Comparison of ENCODE assay signal across 29 cellular contexts in the genomic region with DNA sequence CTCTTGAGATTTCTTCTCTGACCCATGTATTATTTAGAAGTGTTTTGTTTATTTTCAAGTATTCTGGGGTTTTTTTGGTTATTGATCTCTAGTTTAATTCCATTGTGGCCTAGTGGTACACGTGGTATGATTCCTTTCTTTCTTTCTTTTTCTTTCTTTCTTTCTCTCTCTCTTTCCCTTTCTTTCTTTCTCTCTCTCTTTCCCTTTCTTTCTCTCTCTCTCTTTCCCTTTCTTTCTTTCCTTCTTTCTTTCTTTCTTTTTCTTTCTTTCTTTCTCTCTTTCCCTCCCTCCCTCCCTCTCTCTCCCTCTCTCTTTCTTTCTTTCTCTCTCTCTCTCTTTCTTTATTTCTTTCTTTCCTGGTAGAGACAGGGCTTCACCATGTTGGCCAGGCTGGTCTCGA.
"Had no signal": no experiment of that assay in that cellular context is flagged by ENCODE, and none has a peak within 500 bp of the region (broad histone marks: within the 10 kb centered on the region; RNA-seq: fewer than 3 reads in every experiment).

No MANE protein-coding gene starts in this region.

- H3K9me3 Mint-ChIP-seq: stimulated activated effector memory CD8-positive, alpha-beta T cell treated with anti-CD3 and anti-CD28 coated beads, Interleukin-12 subunit alpha, Interleukin-12 subunit beta, amount 100 ng/mL, for 72 hours had no signal

- ATAC-seq: stimulated activated effector memory CD8-positive, alpha-beta T cell treated with anti-CD3 and anti-CD28 coated beads, Interleukin-12 subunit alpha, Interleukin-12 subunit beta, amount 100 ng/mL, for 72 hours; stimulated activated memory B cell treated with anti-CD40 and anti-IgM and Interleukin-4, amounts not matched to agents 10 μg/mL and 1 μg/mL and 100 μg/mL, for 72 hours; stimulated activated naive B cell treated with anti-CD40 and anti-IgM and Interleukin-4, amounts not matched to agents 10 μg/mL and 1 μg/mL and 100 μg/mL, for 72 hours; stimulated activated naive CD8-positive, alpha-beta T cell treated with anti-CD3 and anti-CD28 coated beads, Interleukin-15, amount 100 ng/mL, for 72 hours; stimulated activated naive CD8-positive, alpha-beta T cell treated with anti-CD3 and anti-CD28 coated beads, Interleukin-15, Interleukin-2, amounts not matched to agents 100 U/mL and 50 U/mL, for 24 hours; upper lobe of right lung had no signal

- H3K27me3 ChIP-seq: stomach, suprapubic skin, testis, thyroid gland, tibial artery, tibial nerve, transverse colon, upper lobe of left lung, upper lobe of right lung, uterus, vagina had no signal

- H3K4me1 Mint-ChIP-seq: stimulated activated effector memory CD8-positive, alpha-beta T cell treated with anti-CD3 and anti-CD28 coated beads, Interleukin-12 subunit alpha, Interleukin-12 subunit beta, amount 100 ng/mL, for 72 hours; stimulated activated naive CD8-positive, alpha-beta T cell treated with anti-CD3 and anti-CD28 coated beads, Interleukin-15, amount 100 ng/mL, for 72 hours had no signal

- H3K27ac ChIP-seq: stomach, suprapubic skin, testis, thoracic aorta, thyroid gland, tibial artery, tibial nerve, transverse colon, upper lobe of left lung, upper lobe of right lung, uterus, vagina had no signal

- H3K27ac Mint-ChIP-seq: stimulated activated effector memory CD8-positive, alpha-beta T cell treated with anti-CD3 and anti-CD28 coated beads, Interleukin-12 subunit alpha, Interleukin-12 subunit beta, amount 100 ng/mL, for 72 hours; stimulated activated memory B cell treated with anti-CD40 and anti-IgM and Interleukin-4, amounts not matched to agents 10 μg/mL and 1 μg/mL and 100 μg/mL, for 72 hours; stimulated activated naive B cell treated with anti-CD40 and anti-IgM and Interleukin-4, amounts not matched to agents 10 μg/mL and 1 μg/mL and 100 μg/mL, for 72 hours; stimulated activated naive CD8-positive, alpha-beta T cell treated with anti-CD3 and anti-CD28 coated beads, Interleukin-15, amount 100 ng/mL, for 72 hours; stimulated activated naive CD8-positive, alpha-beta T cell treated with anti-CD3 and anti-CD28 coated beads, Interleukin-15, Interleukin-2, amounts not matched to agents 100 ng/mL and 50 ng/mL, for 24 hours; type B pancreatic cell had no signal

- H3K36me3 Mint-ChIP-seq: stimulated activated effector memory CD8-positive, alpha-beta T cell treated with anti-CD3 and anti-CD28 coated beads, Interleukin-12 subunit alpha, Interleukin-12 subunit beta, amount 100 ng/mL, for 72 hours; type B pancreatic cell had no signal

- H3K36me3 ChIP-seq: stomach, suprapubic skin, thoracic aorta, thyroid gland, tibial artery, tibial nerve, transverse colon, upper lobe of left lung, upper lobe of right lung, uterus, vagina had no signal

- H3K4me3 Mint-ChIP-seq: stimulated activated effector memory CD8-positive, alpha-beta T cell treated with anti-CD3 and anti-CD28 coated beads, Interleukin-12 subunit alpha, Interleukin-12 subunit beta, amount 100 ng/mL, for 72 hours; stimulated activated memory B cell treated with anti-CD40 and anti-IgM and Interleukin-4, amounts not matched to agents 10 μg/mL and 1 μg/mL and 100 μg/mL, for 72 hours; stimulated activated naive B cell treated with anti-CD40 and anti-IgM and Interleukin-4, amounts not matched to agents 10 μg/mL and 1 μg/mL and 100 μg/mL, for 72 hours; stimulated activated naive CD8-positive, alpha-beta T cell treated with anti-CD3 and anti-CD28 coated beads, Interleukin-15, amount 100 ng/mL, for 72 hours; stimulated activated naive CD8-positive, alpha-beta T cell treated with anti-CD3 and anti-CD28 coated beads, Interleukin-15, Interleukin-2, amounts not matched to agents 100 ng/mL and 50 ng/mL, for 24 hours; type B pancreatic cell had no signal

- H3K27me3 Mint-ChIP-seq: stimulated activated memory B cell treated with anti-CD40 and anti-IgM and Interleukin-4, amounts not matched to agents 10 μg/mL and 1 μg/mL and 100 μg/mL, for 72 hours; stimulated activated naive B cell treated with anti-CD40 and anti-IgM and Interleukin-4, amounts not matched to agents 10 μg/mL and 1 μg/mL and 100 μg/mL, for 72 hours; stimulated activated naive CD8-positive, alpha-beta T cell treated with anti-CD3 and anti-CD28 coated beads, Interleukin-15, amount 100 ng/mL, for 72 hours; type B pancreatic cell had no signal

- H3K9me3 ChIP-seq: stomach, suprapubic skin, testis, thoracic aorta, thyroid gland, tibial artery, tibial nerve, transverse colon, upper lobe of left lung, upper lobe of right lung, uterus, vagina had no signal

- H3K4me3 ChIP-seq: stomach, suprapubic skin, testis, thoracic aorta, thyroid gland, tibial artery, tibial nerve, transverse colon, upper lobe of left lung, upper lobe of right lung, uterus, vagina had no signal

- DNase-seq: stimulated activated CD4-positive, alpha-beta T cell treated with anti-CD3 and anti-CD28 coated beads, Interleukin-2, amount 100 ng/mL, for 48 hours; stimulated activated CD4-positive, alpha-beta T cell treated with anti-CD3 and anti-CD28 coated beads, Interleukin-4, amount 100 ng/mL, for 1 hour; stimulated activated CD4-positive, alpha-beta T cell treated with anti-CD3 and anti-CD28 coated beads, Interleukin-4, amount 100 ng/mL, for 24 hours; stimulated activated CD4-positive, alpha-beta T cell treated with anti-CD3 and anti-CD28 coated beads, Interleukin-4, amount 100 ng/mL, for 4 hours; stimulated activated CD8-positive, alpha-beta memory T cell treated with anti-CD3 and anti-CD28 coated beads, Interleukin-4, amount 100 ng/mL, for 48 hours; stimulated activated naive B cell treated with anti-CD40 and anti-IgM and Interleukin-4, amounts not matched to agents 10 μg/mL and 1 μg/mL and 100 μg/mL, for 72 hours; stimulated activated naive CD4-positive, alpha-beta T cell; stimulated activated naive CD4-positive, alpha-beta T cell treated with Interleukin-2 at 50 U/mL for 16 hours; stimulated activated naive CD8-positive, alpha-beta T cell treated with anti-CD3 and anti-CD28 coated beads, Interleukin-15, amount 100 ng/mL, for 72 hours; stimulated activated naive CD8-positive, alpha-beta T cell treated with anti-CD3 and anti-CD28 coated beads, Interleukin-15, Interleukin-2, amounts not matched to agents 100 U/mL and 50 U/mL, for 24 hours; stomach; substantia nigra; testis; thyroid gland; tibial artery; transverse colon; trophoblast cell; upper lobe of left lung; upper lobe of right lung; uterus had no signal

- H3K4me1 ChIP-seq: stomach, suprapubic skin, testis, thyroid gland, tibial artery, tibial nerve, transverse colon, upper lobe of left lung, upper lobe of right lung, uterus had no signal

- FAIRE-seq: urothelium cell line had no signal
